19 cellular contexts compared by ENCODE assay signal in genomic region chr13:109332501-109333499, GRCh38.
DNase-seq lines count a peak whose midpoint lies in the region; ATAC-seq and TF ChIP-seq lines count a peak whose summit lies in the region.
"Had no signal": no experiment of that assay in that cellular context is flagged by ENCODE, and none has a peak within 500 bp of the region (broad histone marks: within the 10 kb centered on the region; RNA-seq: fewer than 3 reads in every experiment).

No MANE protein-coding gene starts in this region.

- no peak overlapping the region for H2AFZ ChIP-seq in SK-N-SH (ENCODE audit: low read depth)

- H3K23ac ChIP-seq in mesendoderm (ENCODE audit: low read length): no peak overlapping the region

- H2BK5ac ChIP-seq in mesendoderm (ENCODE audit: low read length): no peak overlapping the region

- 0 out of 2 replicates have a peak overlapping the region, but pooled peaks have one; percentile 21 for H3K9ac ChIP-seq in SK-N-SH
- no peak overlapping the region for H3K9ac ChIP-seq in mesendoderm (ENCODE audit: low read length)
- H3K9ac ChIP-seq: BLaER1 treated with 17β-estradiol and CSF1 and Interleukin-3, amounts not matched to agents 10 nM and 100 nM had no signal

- no peak overlapping the region for H4K8ac ChIP-seq in mesendoderm (ENCODE audit: low read depth, low read length)

- TF ChIP-seq CTCF in SK-N-SH (IDR thresholded peaks at IDR 0.05): no peak

- no peak overlapping the region for H3K4ac ChIP-seq in mesendoderm (ENCODE audit: low read depth, low read length)

- H2BK120ac ChIP-seq in mesendoderm (ENCODE audit: low read depth, low read length): no peak overlapping the region

- no peaks in the 10 kb centered on the region for H3K27me3 ChIP-seq in SK-N-SH (ENCODE audit: insufficient read depth)
- no peaks in the 10 kb centered on the region for H3K27me3 ChIP-seq in mesendoderm (ENCODE audit: insufficient read depth, low read length, poor library complexity)
- H3K27me3 ChIP-seq: BLaER1 treated with 17β-estradiol and CSF1 and Interleukin-3, amounts not matched to agents 10 nM and 100 nM had no signal

- H3K4me3 ChIP-seq in SK-N-SH (ENCODE audit: low read depth in 2 of 2, low read length in 1 of 2) (no peak overlapping the region), mesendoderm (ENCODE audit: low read length) (no peak overlapping the region)
- H3K4me3 ChIP-seq: BLaER1 treated with 17β-estradiol and CSF1 and Interleukin-3, amounts not matched to agents 10 nM and 100 nM; SK-N-MC had no signal

- 93% methylated on average over 25 of the region's 26 CpGs for WGBS in SK-N-SH (ENCODE audit: low lambda C conversion rate)
- no CpG with 5 or more reads among the region's 26 CpGs for WGBS in mesendoderm (ENCODE audit: extremely low coverage, insufficient coverage, low lambda C conversion rate)

- ATAC-seq in SK-N-SH treated with all-trans-retinoic acid at 6 μM for 48 hours (no peak), GM18520 (IDR thresholded peaks at IDR 0.05; ENCODE audit: unreplicated experiment) (no peak)
- ATAC-seq: activated CD8-positive, alpha-beta memory T cell treated with anti-CD3 and anti-CD28 coated beads, Interleukin-2, amount 10 ng/mL, durations not matched to agents 7 days and 5 days; naive thymus-derived CD4-positive, alpha-beta T cell; Panc1; stimulated activated naive CD8-positive, alpha-beta T cell treated with anti-CD3 and anti-CD28 coated beads, Interleukin-15, amount 100 ng/mL, for 72 hours had no signal

- H3F3A ChIP-seq in SK-N-SH (replicated peaks; ENCODE audit: insufficient read depth): peaks cover 4% of the 10 kb centered on the region

- POLR2A ChIA-PET in SK-N-SH (lab: Yijun Ruan, JAX): interaction anchor here (1.3 kb wide), 1 partner anchor 335 kb away, joined by 5 read pairs; no protein-coding TSS in a partner anchor

- H3K9me2 ChIP-seq in SK-N-SH: no peaks in the 10 kb centered on the region

- H3K4me2 ChIP-seq in SK-N-SH (no peak overlapping the region), mesendoderm (ENCODE audit: low read length) (no peak overlapping the region)
- H3K4me2 ChIP-seq: BLaER1 treated with 17β-estradiol and CSF1 and Interleukin-3, amounts not matched to agents 10 nM and 100 nM had no signal

- no peak overlapping the region for H3K56ac ChIP-seq in mesendoderm (ENCODE audit: low read length)

- no peak overlapping the region for H4K5ac ChIP-seq in mesendoderm (ENCODE audit: low read length)

- H3K79me2 ChIP-seq in SK-N-SH (ENCODE audit: insufficient read depth) (no peaks in the 10 kb centered on the region), mesendoderm (ENCODE audit: control insufficient read depth, insufficient read depth, low read length) (no peaks in the 10 kb centered on the region)

- H3K4me1 ChIP-seq in SK-N-SH (ENCODE audit: control insufficient read depth in 1 of 2, insufficient read depth in 2 of 2, low read depth in 1 of 2, low read length in 1 of 2) (peaks cover 22 to 38% of the 10 kb centered on the region in 2 experiments; a peak in 3 of 4 replicates), mesendoderm (ENCODE audit: control insufficient read depth, low read depth, low read length) (no peaks in the 10 kb centered on the region)
- H3K4me1 ChIP-seq: BLaER1 treated with 17β-estradiol and CSF1 and Interleukin-3, amounts not matched to agents 10 nM and 100 nM had no signal

- no peaks in the 10 kb centered on the region for H3K79me1 ChIP-seq in mesendoderm (ENCODE audit: low read length)

- H3K9me3 ChIP-seq in SK-N-SH: no peaks in the 10 kb centered on the region
- H3K9me3 ChIP-seq: BLaER1 treated with 17β-estradiol and CSF1 and Interleukin-3, amounts not matched to agents 10 nM and 100 nM had no signal

- TF ChIP-seq EP300 in SK-N-SH (IDR thresholded peaks at IDR 0.05; ENCODE audit: borderline replicate concordance in 1 of 2, low read depth in 1 of 2, low read length in 1 of 2): no peak

- H2BK15ac ChIP-seq in mesendoderm (replicated peaks; ENCODE audit: low read depth): no peak overlapping the region

- no peaks in the 10 kb centered on the region for H4K20me1 ChIP-seq in SK-N-SH (ENCODE audit: insufficient read depth)
- H4K20me1 ChIP-seq: BLaER1 treated with 17β-estradiol and CSF1 and Interleukin-3, amounts not matched to agents 10 nM and 100 nM had no signal

- H3K36me3 ChIP-seq in SK-N-SH (replicated peaks in 1 of 2; ENCODE audit: control insufficient read depth in 1 of 2, insufficient read depth in 2 of 2, low read length in 1 of 2) (no peaks in the 10 kb centered on the region), mesendoderm (ENCODE audit: control insufficient read depth, insufficient read depth, low read length) (no peaks in the 10 kb centered on the region)
- H3K36me3 ChIP-seq: BLaER1 treated with 17β-estradiol and CSF1 and Interleukin-3, amounts not matched to agents 10 nM and 100 nM had no signal

- no peak for DNase-seq in SK-N-SH
- DNase-seq in SK-N-DZ (ENCODE audit: low spot score): peak; percentile 57
- peak; percentile 21 for DNase-seq in mesendoderm
- DNase-seq in activated CD4-positive, alpha-beta T cell treated with anti-CD3 and anti-CD28 coated beads, Interleukin-2, amount 50 U/mL, for 1 hour: no peak
- no peak for DNase-seq in dedifferentiated amniotic fluid mesenchymal stem cell (ENCODE audit: extremely low spot score)
- no peak for DNase-seq in inferior parietal cortex (ENCODE audit: extremely low spot score)
- DNase-seq: activated CD4-positive, CD25-positive, alpha-beta regulatory T cell treated with anti-CD3 and anti-CD28 coated beads, Interleukin-2, amount 50 U/mL, for 72 hours; activated CD8-positive, alpha-beta memory T cell treated with anti-CD3 and anti-CD28 coated beads, Interleukin-2, amount 10 ng/mL, durations not matched to agents 7 days and 5 days; activated naive CD8-positive, alpha-beta T cell treated with anti-CD3 and anti-CD28 coated beads, Interleukin-2, amount 10 ng/mL, durations not matched to agents 7 days and 5 days; islet precursor cell; KG1; mammary epithelial cell; naive thymus-derived CD4-positive, alpha-beta T cell; stimulated activated naive CD8-positive, alpha-beta T cell treated with anti-CD3 and anti-CD28 coated beads, Interleukin-15, amount 100 ng/mL, for 72 hours had no signal

- H3K27ac ChIP-seq in SK-N-SH (ENCODE audit: low read depth in 2 of 2, low read length in 1 of 2) (peak overlapping the region in 1 of 2 experiments; percentile 100; a peak in 2 of 4 replicates), mesendoderm (ENCODE audit: low read depth, low read length) (no peak overlapping the region)
- H3K27ac ChIP-seq: BLaER1 treated with 17β-estradiol and CSF1 and Interleukin-3, amounts not matched to agents 10 nM and 100 nM; SK-N-MC had no signal

- TF ChIP-seq RAD21 in SK-N-SH (IDR thresholded peaks at IDR 0.05; ENCODE audit: low read length): no peak

- CTCF ChIA-PET in SK-N-SH (lab: Yijun Ruan, JAX): interaction anchor here (1.0 to 1.6 kb wide), 3 partner anchors 9 to 181 kb away, joined by 3 to 4 read pairs (median 4); no protein-coding TSS in a partner anchor

- H3K18ac ChIP-seq in mesendoderm (ENCODE audit: low read length): no peak overlapping the region

- no peak overlapping the region for H2AK5ac ChIP-seq in mesendoderm (ENCODE audit: low read length)

TF ChIP-seq in SK-N-SH, 30 proteins besides CTCF, POLR2A, EP300 and RAD21 (continues in another document):
- TF ChIP-seq NFIC (IDR thresholded peaks at IDR 0.05; ENCODE audit: borderline replicate concordance): no peak
- TF ChIP-seq POLR2AphosphoS5 (IDR thresholded peaks at IDR 0.05; ENCODE audit: low read depth, low read length): no peak
- no peak for TF ChIP-seq YY1 (IDR thresholded peaks at IDR 0.05; ENCODE audit: low read depth)
- no peak for TF ChIP-seq SMC3 (IDR thresholded peaks at IDR 0.05; ENCODE audit: low read depth, low read length)
- TF ChIP-seq RFX5 (IDR thresholded peaks at IDR 0.05; ENCODE audit: low read length): no peak
- TF ChIP-seq, protein P1, sequence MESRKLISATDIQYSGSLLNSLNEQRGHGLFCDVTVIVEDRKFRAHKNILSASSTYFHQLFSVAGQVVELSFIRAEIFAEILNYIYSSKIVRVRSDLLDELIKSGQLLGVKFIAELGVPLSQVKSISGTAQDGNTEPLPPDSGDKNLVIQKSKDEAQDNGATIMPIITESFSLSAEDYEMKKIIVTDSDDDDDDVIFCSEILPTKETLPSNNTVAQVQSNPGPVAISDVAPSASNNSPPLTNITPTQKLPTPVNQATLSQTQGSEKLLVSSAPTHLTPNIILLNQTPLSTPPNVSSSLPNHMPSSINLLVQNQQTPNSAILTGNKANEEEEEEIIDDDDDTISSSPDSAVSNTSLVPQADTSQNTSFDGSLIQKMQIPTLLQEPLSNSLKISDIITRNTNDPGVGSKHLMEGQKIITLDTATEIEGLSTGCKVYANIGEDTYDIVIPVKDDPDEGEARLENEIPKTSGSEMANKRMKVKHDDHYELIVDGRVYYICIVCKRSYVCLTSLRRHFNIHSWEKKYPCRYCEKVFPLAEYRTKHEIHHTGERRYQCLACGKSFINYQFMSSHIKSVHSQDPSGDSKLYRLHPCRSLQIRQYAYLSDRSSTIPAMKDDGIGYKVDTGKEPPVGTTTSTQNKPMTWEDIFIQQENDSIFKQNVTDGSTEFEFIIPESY (IDR thresholded peaks at IDR 0.05; ENCODE audit: borderline replicate concordance, low read depth): no peak
- no peak for TF ChIP-seq MXI1 (IDR thresholded peaks at IDR 0.05; ENCODE audit: low read depth, low read length)

TF ChIP-seq in SK-N-SH treated with all-trans-retinoic acid at 6 μM for 48 hours, 23 proteins besides CTCF, POLR2A, EP300 and RAD21 (continues in another document):
- no peak for TF ChIP-seq PPARA (CRISPR knock-in tag; IDR thresholded peaks at IDR 0.05; ENCODE audit: borderline replicate concordance)
- no peak for TF ChIP-seq ESRRG (CRISPR knock-in tag; IDR thresholded peaks at IDR 0.05)
- TF ChIP-seq TCF4 (CRISPR knock-in tag; IDR thresholded peaks at IDR 0.05; ENCODE audit: borderline replicate concordance): no peak
- no peak for TF ChIP-seq ISL1 (CRISPR knock-in tag; IDR thresholded peaks at IDR 0.05)
- TF ChIP-seq, protein P2, sequence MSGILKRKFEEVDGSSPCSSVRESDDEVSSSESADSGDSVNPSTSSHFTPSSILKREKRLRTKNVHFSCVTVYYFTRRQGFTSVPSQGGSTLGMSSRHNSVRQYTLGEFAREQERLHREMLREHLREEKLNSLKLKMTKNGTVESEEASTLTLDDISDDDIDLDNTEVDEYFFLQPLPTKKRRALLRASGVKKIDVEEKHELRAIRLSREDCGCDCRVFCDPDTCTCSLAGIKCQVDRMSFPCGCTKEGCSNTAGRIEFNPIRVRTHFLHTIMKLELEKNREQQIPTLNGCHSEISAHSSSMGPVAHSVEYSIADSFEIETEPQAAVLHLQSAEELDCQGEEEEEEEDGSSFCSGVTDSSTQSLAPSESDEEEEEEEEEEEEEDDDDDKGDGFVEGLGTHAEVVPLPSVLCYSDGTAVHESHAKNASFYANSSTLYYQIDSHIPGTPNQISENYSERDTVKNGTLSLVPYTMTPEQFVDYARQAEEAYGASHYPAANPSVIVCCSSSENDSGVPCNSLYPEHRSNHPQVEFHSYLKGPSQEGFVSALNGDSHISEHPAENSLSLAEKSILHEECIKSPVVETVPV (CRISPR knock-in tag; IDR thresholded peaks at IDR 0.05): no peak
- no peak for TF ChIP-seq ZNF565 (CRISPR knock-in tag; conservative IDR thresholded peaks at IDR 0.05; ENCODE audit: low read depth)

Comparison
In these comparisons a context has a peak if more than half of its experiments do, and no peak if none do; other contexts are left out.
1. DNase-seq: peak in SK-N-DZ (single experiment) and mesendoderm (single experiment); none in SK-N-SH (single experiment), activated CD4-positive, alpha-beta T cell treated with anti-CD3 and anti-CD28 coated beads, Interleukin-2, amount 50 U/mL, for 1 hour (single experiment), dedifferentiated amniotic fluid mesenchymal stem cell (single experiment) and inferior parietal cortex (single experiment).